In genomic region chr1:219916257-219916656, GRCh38 we compare ENCODE assay signal across 11 cellular contexts. TPM values are rescaled to one million over a fixed set of nuclear protein-coding genes. Genes with fewer than 3 reads are reported as not detected.
"Had no signal": no experiment of that assay in that cellular context is flagged by ENCODE, and none has a peak within 500 bp of the region (broad histone marks: within the 10 kb centered on the region; RNA-seq: fewer than 3 reads in every experiment).

No MANE protein-coding gene starts in this region.

- H3K4me3 ChIP-seq: GM23338 had no signal

- ATAC-seq: GM23338 had no signal

- DNase-seq: H9, HCEC 1CT, HFFc6, IMR-90, KBM-7 had no signal

- H3K9me3 Mint-ChIP-seq: GM23338, H9 had no signal

- FAIRE-seq: H1, H54 had no signal

- H3K4me2 ChIP-seq: GM23338, KMS-11 had no signal

- H3K27ac ChIP-seq: HL-60, KMS-11 had no signal

- H3K4me3 Mint-ChIP-seq: GM23338, H9, HFFc6 had no signal

- H3K9ac ChIP-seq: KMS-11 had no signal

- H3K27ac Mint-ChIP-seq: HFFc6 had no signal

RNA-seq across cellular contexts. Expression of gene SLC30A10, which starts 12.1 kb away (rescaled TPM):
- total RNA-seq: HFFc6, HT1080, IMR-90 had no signal
- polyA plus RNA-seq: IMR-90 had no signal
